In the genomic region with DNA sequence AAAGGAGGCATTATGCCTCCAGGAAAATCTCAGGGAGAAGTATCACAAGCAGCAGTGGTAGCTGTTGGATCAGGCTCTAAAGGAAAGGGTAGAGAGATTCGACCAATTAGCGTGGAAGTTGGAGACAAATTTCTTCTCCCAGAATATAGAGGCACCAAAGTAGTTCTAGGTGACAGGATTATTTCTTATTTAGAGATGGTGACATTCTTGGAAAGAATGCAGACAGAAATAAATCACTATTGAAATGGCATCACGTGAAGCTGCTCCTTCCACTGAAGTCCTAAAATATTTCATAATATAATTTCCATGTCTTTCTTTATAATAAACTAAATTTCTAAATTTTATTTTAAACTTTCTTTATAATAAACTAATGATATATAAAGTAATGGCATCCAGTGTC, we compare ENCODE assay signal across 23 cellular contexts.
DNase-seq lines count a peak whose midpoint lies in the region; ATAC-seq and TF ChIP-seq lines count a peak whose summit lies in the region.
"Had no signal": no experiment of that assay in that cellular context is flagged by ENCODE, and none has a peak within 500 bp of the region (broad histone marks: within the 10 kb centered on the region; RNA-seq: fewer than 3 reads in every experiment).

No MANE protein-coding gene starts in this region.

- 33 to 51% (median 46%) methylated on average over 3 of the region's 3 CpGs for WGBS in heart left ventricle, 4 donors
- WGBS in transverse colon (ENCODE audit: low coverage in 1 of 2), 2 donors = 60 to 69% methylated on average over 2 to 3 of the region's 3 CpGs

- POLR2A ChIA-PET in MCF 10A (lab: Yijun Ruan, JAX) = interaction anchor here (0.9 to 1.7 kb wide), 4 partner anchors 12 to 136 kb away, joined by 3 to 5 read pairs (median 4); no protein-coding TSS in a partner anchor

- no peaks in the 10 kb centered on the region for H3K9me3 Mint-ChIP-seq in MCF 10A (ENCODE audit: unreplicated experiment)
- H3K9me3 Mint-ChIP-seq: activated B cell treated with CpG ODN at 0.5 μM for 24 hours; activated CD8-positive, alpha-beta T cell treated with anti-CD3 and anti-CD28 coated beads for 36 hours; activated naive CD8-positive, alpha-beta T cell treated with anti-CD3 and anti-CD28 coated beads for 36 hours; activated T-cell treated with anti-CD3 and anti-CD28 coated beads, Interleukin-2, amount 50 U/mL, for 72 hours; stimulated activated naive CD8-positive, alpha-beta T cell treated with anti-CD3 and anti-CD28 coated beads, Interleukin-15, amount 100 ng/mL, for 72 hours; T-helper 2 cell treated with Interferon-gamma antibody and Interleukin-4, amounts not matched to agents 5 μg/mL and 100 μg/mL, for 36 hours had no signal

- no peak overlapping the region for H3K27ac Mint-ChIP-seq in MCF 10A (ENCODE audit: low read depth, unreplicated experiment)
- H3K27ac Mint-ChIP-seq: activated B cell treated with CpG ODN at 0.5 μM for 24 hours; activated CD8-positive, alpha-beta T cell treated with anti-CD3 and anti-CD28 coated beads for 36 hours; activated naive CD8-positive, alpha-beta T cell treated with anti-CD3 and anti-CD28 coated beads for 36 hours; activated T-cell treated with anti-CD3 and anti-CD28 coated beads, Interleukin-2, amount 50 U/mL, for 72 hours; stimulated activated naive CD8-positive, alpha-beta T cell treated with anti-CD3 and anti-CD28 coated beads, Interleukin-15, amount 100 ng/mL, for 72 hours; T-helper 2 cell treated with Interferon-gamma antibody and Interleukin-4, amounts not matched to agents 5 μg/mL and 100 μg/mL, for 36 hours had no signal

- H3K36me3 Mint-ChIP-seq in MCF 10A (ENCODE audit: insufficient read depth, unreplicated experiment) = peaks cover 5% of the 10 kb centered on the region

- H3K36me3 ChIP-seq in heart left ventricle (peaks cover 0 to 39% (median 3%) of the 10 kb centered on the region in 9 donors), rectal smooth muscle tissue (ENCODE audit: control insufficient read depth, insufficient read depth, low read length) (no peaks in the 10 kb centered on the region), transverse colon (no peaks in the 10 kb centered on the region)
- H3K36me3 ChIP-seq: breast epithelium had no signal

- H3K27me3 Mint-ChIP-seq in MCF 10A (ENCODE audit: insufficient read depth, unreplicated experiment) = no peaks in the 10 kb centered on the region
- H3K27me3 Mint-ChIP-seq: activated B cell treated with CpG ODN at 0.5 μM for 24 hours; activated CD8-positive, alpha-beta T cell treated with anti-CD3 and anti-CD28 coated beads for 36 hours; activated naive CD8-positive, alpha-beta T cell treated with anti-CD3 and anti-CD28 coated beads for 36 hours; stimulated activated naive CD8-positive, alpha-beta T cell treated with anti-CD3 and anti-CD28 coated beads, Interleukin-15, amount 100 ng/mL, for 72 hours had no signal

- peaks cover 24 to 100% (median 87%) of the 10 kb centered on the region in 12 donors for H3K4me1 ChIP-seq in heart left ventricle
- peaks cover 26% of the 10 kb centered on the region for H3K4me1 ChIP-seq in foreskin keratinocyte
- peaks cover 61% of the 10 kb centered on the region for H3K4me1 ChIP-seq in rectal smooth muscle tissue (ENCODE audit: control insufficient read depth, insufficient read depth, low read length)
- peaks cover 36 to 79% (median 49%) of the 10 kb centered on the region in 4 donors for H3K4me1 ChIP-seq in transverse colon
- H3K4me1 ChIP-seq: BLaER1 had no signal

- no peak for TF ChIP-seq CTCF in heart left ventricle (IDR thresholded peaks at IDR 0.05)
- TF ChIP-seq CTCF in foreskin keratinocyte (conservative IDR thresholded peaks at IDR 0.05) = no peak
- TF ChIP-seq CTCF in transverse colon (IDR thresholded peaks at IDR 0.05) = no peak
- no peak for TF ChIP-seq CTCF in MCF 10A (IDR thresholded peaks at IDR 0.05; ENCODE audit: unreplicated experiment)

- no peak overlapping the region for H3K4me3 ChIP-seq in heart left ventricle
- H3K4me3 ChIP-seq in rectal smooth muscle tissue (ENCODE audit: low read length) = no peak overlapping the region
- no peak overlapping the region for H3K4me3 ChIP-seq in transverse colon
- H3K4me3 ChIP-seq: BLaER1, breast epithelium had no signal

- H3K27ac ChIP-seq in heart left ventricle (peak overlapping the region in 11 of 12 donors; percentile 28 to 95 (median 79)), foreskin keratinocyte (peak overlapping the region; percentile 47), rectal smooth muscle tissue (ENCODE audit: low read depth, low read length) (peak overlapping the region; percentile 76), transverse colon (peak overlapping the region; percentile 78 to 93 (median 92))
- H3K27ac ChIP-seq: BLaER1 had no signal

- H3K4me1 Mint-ChIP-seq in MCF 10A (ENCODE audit: insufficient read depth, unreplicated experiment) = peaks cover 29% of the 10 kb centered on the region
- H3K4me1 Mint-ChIP-seq: activated B cell treated with CpG ODN at 0.5 μM for 24 hours; activated naive CD8-positive, alpha-beta T cell treated with anti-CD3 and anti-CD28 coated beads for 36 hours; stimulated activated naive CD8-positive, alpha-beta T cell treated with anti-CD3 and anti-CD28 coated beads, Interleukin-15, amount 100 ng/mL, for 72 hours had no signal

- intact Hi-C loops in heart left ventricle (cut with DNase I) = no loop called here
- intact Hi-C loops in Right ventricle myocardium superior (cut with DNase I) = no loop called here
- intact Hi-C loops in transverse colon (cut with DNase I; ENCODE audit: low total_unique reads) = no loop called here
- intact Hi-C loops in MCF 10A (cut with micrococcal nuclease) = no loop called here

- DNase-seq in heart left ventricle (no peak), Right ventricle myocardium superior (no peak), foreskin keratinocyte (no peak), transverse colon (no peak), Ammon's horn (ENCODE audit: low spot score) (no peak), MCF 10A (ENCODE audit: unreplicated experiment) (no peak)
- DNase-seq: activated B cell treated with CpG ODN at 0.5 μM for 24 hours; activated CD8-positive, alpha-beta T cell treated with anti-CD3 and anti-CD28 coated beads for 36 hours; activated naive CD8-positive, alpha-beta T cell treated with anti-CD3 and anti-CD28 coated beads for 36 hours; activated T-cell treated with anti-CD3 and anti-CD28 coated beads, Interleukin-2, amount 50 U/mL, for 72 hours; Karpas-422; midbrain; NCI-H2171; NCI-H774; OCI-M1; stimulated activated CD4-positive, alpha-beta T cell treated with anti-CD3 and anti-CD28 coated beads, Interleukin-1b, Interleukin-23, amount 100 ng/mL, for 48 hours; stimulated activated naive CD8-positive, alpha-beta T cell treated with anti-CD3 and anti-CD28 coated beads, Interleukin-15, amount 100 ng/mL, for 72 hours had no signal

- H3K4me3 Mint-ChIP-seq in MCF 10A (ENCODE audit: unreplicated experiment) = no peak overlapping the region
- H3K4me3 Mint-ChIP-seq: activated B cell treated with CpG ODN at 0.5 μM for 24 hours; activated CD8-positive, alpha-beta T cell treated with anti-CD3 and anti-CD28 coated beads for 36 hours; activated naive CD8-positive, alpha-beta T cell treated with anti-CD3 and anti-CD28 coated beads for 36 hours; activated T-cell treated with anti-CD3 and anti-CD28 coated beads, Interleukin-2, amount 50 U/mL, for 72 hours; stimulated activated naive CD8-positive, alpha-beta T cell treated with anti-CD3 and anti-CD28 coated beads, Interleukin-15, amount 100 ng/mL, for 72 hours; T-helper 2 cell treated with Interferon-gamma antibody and Interleukin-4, amounts not matched to agents 5 μg/mL and 100 μg/mL, for 36 hours had no signal

- no peak for TF ChIP-seq POLR2A in heart left ventricle (IDR thresholded peaks at IDR 0.05)
- TF ChIP-seq POLR2A in transverse colon (IDR thresholded peaks at IDR 0.05) = no peak

- H3K9ac ChIP-seq in rectal smooth muscle tissue (ENCODE audit: low read length) = no peak overlapping the region
- H3K9ac ChIP-seq: BLaER1 had no signal

- ATAC-seq in heart left ventricle (no peak), Right ventricle myocardium superior (ENCODE audit: poor library complexity) (no peak), foreskin keratinocyte (no peak), HG03520 (IDR thresholded peaks at IDR 0.05; ENCODE audit: unreplicated experiment) (no peak)
- ATAC-seq: activated CD8-positive, alpha-beta T cell treated with anti-CD3 and anti-CD28 coated beads for 36 hours; activated T-cell treated with anti-CD3 and anti-CD28 coated beads, Interleukin-2, amount 50 U/mL, for 72 hours; HCT116; stimulated activated naive CD8-positive, alpha-beta T cell treated with anti-CD3 and anti-CD28 coated beads, Interleukin-15, amount 100 ng/mL, for 72 hours had no signal

- in situ Hi-C loops in transverse colon (cut with MboI; ENCODE audit: low pct_ligation_motif_present in 1 of 4, low pct_unique_long_range_greater_than_20kb in 1 of 4, low sequenced_read_pairs in 3 of 4) = no loop called here

- no peak for TF ChIP-seq EP300 in transverse colon (IDR thresholded peaks at IDR 0.05; ENCODE audit: low read depth)

- H3K27me3 ChIP-seq in heart left ventricle (no peaks in the 10 kb centered on the region), foreskin keratinocyte (no peaks in the 10 kb centered on the region), rectal smooth muscle tissue (ENCODE audit: control insufficient read depth, insufficient read depth, low read length) (no peaks in the 10 kb centered on the region), transverse colon (no peaks in the 10 kb centered on the region)
- H3K27me3 ChIP-seq: BLaER1, breast epithelium had no signal

- CTCF ChIA-PET in MCF 10A (lab: Yijun Ruan, JAX) = interaction anchor here (0.6 kb wide), 1 partner anchor 562 kb away, joined by 5 read pairs; no protein-coding TSS in a partner anchor

- no peaks in the 10 kb centered on the region for H3K9me3 ChIP-seq in heart left ventricle
- no peaks in the 10 kb centered on the region for H3K9me3 ChIP-seq in transverse colon
- H3K9me3 ChIP-seq: BLaER1, breast epithelium had no signal

- BruUV-seq in MCF 10A (replicated peaks; lab: Mats Ljungman, UMichigan) = no TSS peak
